ENCODE assay signal across 19 cellular contexts in the genomic region with DNA sequence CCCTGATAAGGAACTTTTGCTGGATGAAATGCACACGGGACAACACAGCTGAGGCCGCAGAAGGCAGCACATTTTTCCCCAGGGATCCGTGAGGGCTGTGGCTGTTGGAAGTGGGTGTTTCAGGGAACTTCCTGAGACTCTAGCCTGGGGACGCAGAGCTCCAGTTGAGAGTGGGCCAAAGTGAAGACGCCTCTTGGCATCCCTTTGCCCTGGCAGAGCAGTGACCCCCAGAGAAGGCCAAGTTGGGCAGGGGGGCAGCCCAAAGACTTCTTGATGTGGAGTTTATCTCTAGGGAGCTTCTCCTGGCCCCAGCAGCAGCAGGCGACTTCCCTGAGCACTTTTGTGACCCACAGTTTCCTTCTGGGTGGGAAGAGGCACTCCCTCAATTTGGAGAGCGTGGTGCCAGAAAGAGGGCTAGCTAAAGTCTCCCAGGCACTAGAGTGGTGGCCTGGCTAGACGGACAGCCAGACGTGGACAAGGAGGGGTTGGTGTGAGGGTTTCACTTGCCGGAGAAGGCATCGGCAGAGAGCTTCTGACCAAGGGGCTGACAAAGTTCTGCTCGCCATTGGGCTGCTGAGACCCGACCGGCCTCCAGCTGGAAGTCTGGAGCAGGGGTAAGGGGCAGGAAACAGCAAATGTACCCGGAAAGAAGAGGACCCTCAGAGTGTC.
"Had no signal": no experiment of that assay in that cellular context is flagged by ENCODE, and none has a peak within 500 bp of the region (broad histone marks: within the 10 kb centered on the region; RNA-seq: fewer than 3 reads in every experiment).

No MANE protein-coding gene starts in this region.

- H2AFZ ChIP-seq: hepatocyte had no signal

- H3K4me1 ChIP-seq: upper lobe of right lung had no signal

- H3K36me3 Mint-ChIP-seq: naive thymus-derived CD8-positive, alpha-beta T cell had no signal

- H3K4me2 ChIP-seq: hepatocyte had no signal

- H3K4me3 Mint-ChIP-seq: endodermal cell; naive thymus-derived CD8-positive, alpha-beta T cell had no signal

- H3K27ac ChIP-seq: foreskin keratinocyte, ovary, thyroid gland, upper lobe of right lung, vagina had no signal

- H3K79me2 ChIP-seq: hepatocyte had no signal

- H3K36me3 ChIP-seq: ovary, thyroid gland, upper lobe of right lung, vagina had no signal

- H3K4me3 ChIP-seq: hepatocyte, mucosa of descending colon, ovary, thyroid gland, upper lobe of right lung, vagina had no signal

- H3K9me3 ChIP-seq: mucosa of descending colon, ovary, thyroid gland, upper lobe of right lung, vagina had no signal

- H3K4me1 Mint-ChIP-seq: endodermal cell; naive thymus-derived CD8-positive, alpha-beta T cell had no signal

- H3K27me3 ChIP-seq: foreskin keratinocyte, hepatocyte, ovary, thyroid gland, upper lobe of right lung, vagina had no signal

- H3K27ac Mint-ChIP-seq: endodermal cell; naive thymus-derived CD8-positive, alpha-beta T cell; progenitor cell of endocrine pancreas had no signal

- H3K9me3 Mint-ChIP-seq: naive thymus-derived CD8-positive, alpha-beta T cell had no signal

- DNase-seq: dermis blood vessel endothelial cell; effector CD4-positive, alpha-beta T cell; endodermal cell; erythroblast; foreskin keratinocyte; left colon; mucosa of descending colon; naive thymus-derived CD8-positive, alpha-beta T cell; nucleus accumbens; ovary; small intestine; stimulated activated CD4-positive, alpha-beta T cell treated with anti-CD3 and anti-CD28 coated beads, Interleukin-12 subunit alpha, Interleukin-12 subunit beta, amount 100 ng/mL, for 4 hours; stimulated activated CD4-positive, alpha-beta T cell treated with anti-CD3 and anti-CD28 coated beads, Interleukin-2, amount 100 ng/mL, for 48 hours; stimulated activated naive CD4-positive, alpha-beta T cell treated with Interleukin-2 at 50 U/mL for 16 hours; thyroid gland; upper lobe of right lung had no signal
